Comparison of ENCODE assay signal across 29 cellular contexts in the genomic region with DNA sequence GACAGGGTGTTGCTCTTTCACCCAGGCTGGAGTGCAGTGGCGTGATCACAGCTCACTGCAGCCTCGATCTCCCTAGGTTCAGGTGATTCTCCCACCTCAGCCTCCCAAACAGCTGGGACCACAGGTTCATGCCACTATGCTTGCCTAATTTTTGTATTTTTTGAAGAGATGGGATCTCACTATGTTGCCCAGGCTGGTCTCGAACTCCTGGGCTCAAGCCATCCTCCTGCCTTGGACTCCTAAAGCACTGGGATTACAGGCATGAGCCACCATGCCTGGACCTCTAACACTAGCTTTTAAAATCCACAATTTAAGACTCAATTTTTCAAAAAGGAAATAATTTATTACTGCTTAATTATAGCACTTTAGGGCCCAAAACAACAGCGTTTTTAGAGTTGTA.
"Had no signal": no experiment of that assay in that cellular context is flagged by ENCODE, and none has a peak within 500 bp of the region (broad histone marks: within the 10 kb centered on the region; RNA-seq: fewer than 3 reads in every experiment).

No MANE protein-coding gene starts in this region.

- FAIRE-seq: urothelium cell line had no signal

- H3K27ac Mint-ChIP-seq: stimulated activated effector memory CD8-positive, alpha-beta T cell treated with anti-CD3 and anti-CD28 coated beads, Interleukin-12 subunit alpha, Interleukin-12 subunit beta, amount 100 ng/mL, for 72 hours; stimulated activated memory B cell treated with anti-CD40 and anti-IgM and Interleukin-4, amounts not matched to agents 10 μg/mL and 1 μg/mL and 100 μg/mL, for 72 hours; stimulated activated naive B cell treated with anti-CD40 and anti-IgM and Interleukin-4, amounts not matched to agents 10 μg/mL and 1 μg/mL and 100 μg/mL, for 72 hours; stimulated activated naive CD8-positive, alpha-beta T cell treated with anti-CD3 and anti-CD28 coated beads, Interleukin-15, amount 100 ng/mL, for 72 hours; stimulated activated naive CD8-positive, alpha-beta T cell treated with anti-CD3 and anti-CD28 coated beads, Interleukin-15, Interleukin-2, amounts not matched to agents 100 ng/mL and 50 ng/mL, for 24 hours; type B pancreatic cell had no signal

- ATAC-seq: stimulated activated effector memory CD8-positive, alpha-beta T cell treated with anti-CD3 and anti-CD28 coated beads, Interleukin-12 subunit alpha, Interleukin-12 subunit beta, amount 100 ng/mL, for 72 hours; stimulated activated memory B cell treated with anti-CD40 and anti-IgM and Interleukin-4, amounts not matched to agents 10 μg/mL and 1 μg/mL and 100 μg/mL, for 72 hours; stimulated activated naive B cell treated with anti-CD40 and anti-IgM and Interleukin-4, amounts not matched to agents 10 μg/mL and 1 μg/mL and 100 μg/mL, for 72 hours; stimulated activated naive CD8-positive, alpha-beta T cell treated with anti-CD3 and anti-CD28 coated beads, Interleukin-15, amount 100 ng/mL, for 72 hours; stimulated activated naive CD8-positive, alpha-beta T cell treated with anti-CD3 and anti-CD28 coated beads, Interleukin-15, Interleukin-2, amounts not matched to agents 100 U/mL and 50 U/mL, for 24 hours; upper lobe of right lung had no signal

- H3K4me3 Mint-ChIP-seq: stimulated activated effector memory CD8-positive, alpha-beta T cell treated with anti-CD3 and anti-CD28 coated beads, Interleukin-12 subunit alpha, Interleukin-12 subunit beta, amount 100 ng/mL, for 72 hours; stimulated activated memory B cell treated with anti-CD40 and anti-IgM and Interleukin-4, amounts not matched to agents 10 μg/mL and 1 μg/mL and 100 μg/mL, for 72 hours; stimulated activated naive B cell treated with anti-CD40 and anti-IgM and Interleukin-4, amounts not matched to agents 10 μg/mL and 1 μg/mL and 100 μg/mL, for 72 hours; stimulated activated naive CD8-positive, alpha-beta T cell treated with anti-CD3 and anti-CD28 coated beads, Interleukin-15, amount 100 ng/mL, for 72 hours; stimulated activated naive CD8-positive, alpha-beta T cell treated with anti-CD3 and anti-CD28 coated beads, Interleukin-15, Interleukin-2, amounts not matched to agents 100 ng/mL and 50 ng/mL, for 24 hours; type B pancreatic cell had no signal

- H3K4me1 Mint-ChIP-seq: stimulated activated effector memory CD8-positive, alpha-beta T cell treated with anti-CD3 and anti-CD28 coated beads, Interleukin-12 subunit alpha, Interleukin-12 subunit beta, amount 100 ng/mL, for 72 hours; stimulated activated memory B cell treated with anti-CD40 and anti-IgM and Interleukin-4, amounts not matched to agents 10 μg/mL and 1 μg/mL and 100 μg/mL, for 72 hours; stimulated activated naive B cell treated with anti-CD40 and anti-IgM and Interleukin-4, amounts not matched to agents 10 μg/mL and 1 μg/mL and 100 μg/mL, for 72 hours; stimulated activated naive CD8-positive, alpha-beta T cell treated with anti-CD3 and anti-CD28 coated beads, Interleukin-15, amount 100 ng/mL, for 72 hours had no signal

- H3K9me3 ChIP-seq: stomach, suprapubic skin, testis, thoracic aorta, thyroid gland, tibial artery, tibial nerve, transverse colon, upper lobe of left lung, upper lobe of right lung, uterus, vagina had no signal

- H3K27me3 Mint-ChIP-seq: stimulated activated memory B cell treated with anti-CD40 and anti-IgM and Interleukin-4, amounts not matched to agents 10 μg/mL and 1 μg/mL and 100 μg/mL, for 72 hours; stimulated activated naive B cell treated with anti-CD40 and anti-IgM and Interleukin-4, amounts not matched to agents 10 μg/mL and 1 μg/mL and 100 μg/mL, for 72 hours; stimulated activated naive CD8-positive, alpha-beta T cell treated with anti-CD3 and anti-CD28 coated beads, Interleukin-15, amount 100 ng/mL, for 72 hours; stimulated activated naive CD8-positive, alpha-beta T cell treated with anti-CD3 and anti-CD28 coated beads, Interleukin-15, Interleukin-2, amounts not matched to agents 100 ng/mL and 50 ng/mL, for 24 hours; type B pancreatic cell had no signal

- H3K9me3 Mint-ChIP-seq: stimulated activated effector memory CD8-positive, alpha-beta T cell treated with anti-CD3 and anti-CD28 coated beads, Interleukin-12 subunit alpha, Interleukin-12 subunit beta, amount 100 ng/mL, for 72 hours; stimulated activated memory B cell treated with anti-CD40 and anti-IgM and Interleukin-4, amounts not matched to agents 10 μg/mL and 1 μg/mL and 100 μg/mL, for 72 hours; stimulated activated naive B cell treated with anti-CD40 and anti-IgM and Interleukin-4, amounts not matched to agents 10 μg/mL and 1 μg/mL and 100 μg/mL, for 72 hours; stimulated activated naive CD8-positive, alpha-beta T cell treated with anti-CD3 and anti-CD28 coated beads, Interleukin-15, amount 100 ng/mL, for 72 hours; stimulated activated naive CD8-positive, alpha-beta T cell treated with anti-CD3 and anti-CD28 coated beads, Interleukin-15, Interleukin-2, amounts not matched to agents 100 ng/mL and 50 ng/mL, for 24 hours; type B pancreatic cell had no signal

- H3K27me3 ChIP-seq: stomach, suprapubic skin, testis, thyroid gland, tibial artery, tibial nerve, transverse colon, upper lobe of left lung, upper lobe of right lung, uterus, vagina had no signal

- H3K36me3 ChIP-seq: uterus had no signal

- H3K27ac ChIP-seq: stomach, suprapubic skin, testis, thoracic aorta, thyroid gland, tibial artery, tibial nerve, transverse colon, upper lobe of left lung, upper lobe of right lung, uterus, vagina had no signal

- H3K4me3 ChIP-seq: stomach, suprapubic skin, testis, thoracic aorta, thyroid gland, tibial artery, tibial nerve, transverse colon, upper lobe of left lung, upper lobe of right lung, uterus, vagina had no signal

- DNase-seq: stimulated activated CD4-positive, alpha-beta T cell treated with anti-CD3 and anti-CD28 coated beads, Interleukin-2, amount 100 ng/mL, for 48 hours; stimulated activated CD4-positive, alpha-beta T cell treated with anti-CD3 and anti-CD28 coated beads, Interleukin-4, amount 100 ng/mL, for 1 hour; stimulated activated CD4-positive, alpha-beta T cell treated with anti-CD3 and anti-CD28 coated beads, Interleukin-4, amount 100 ng/mL, for 24 hours; stimulated activated CD4-positive, alpha-beta T cell treated with anti-CD3 and anti-CD28 coated beads, Interleukin-4, amount 100 ng/mL, for 4 hours; stimulated activated CD8-positive, alpha-beta memory T cell treated with anti-CD3 and anti-CD28 coated beads, Interleukin-4, amount 100 ng/mL, for 48 hours; stimulated activated naive B cell treated with anti-CD40 and anti-IgM and Interleukin-4, amounts not matched to agents 10 μg/mL and 1 μg/mL and 100 μg/mL, for 72 hours; stimulated activated naive CD4-positive, alpha-beta T cell; stimulated activated naive CD4-positive, alpha-beta T cell treated with Interleukin-2 at 50 U/mL for 16 hours; stimulated activated naive CD8-positive, alpha-beta T cell treated with anti-CD3 and anti-CD28 coated beads, Interleukin-15, amount 100 ng/mL, for 72 hours; stimulated activated naive CD8-positive, alpha-beta T cell treated with anti-CD3 and anti-CD28 coated beads, Interleukin-15, Interleukin-2, amounts not matched to agents 100 U/mL and 50 U/mL, for 24 hours; stomach; substantia nigra; testis; thyroid gland; tibial artery; transverse colon; trophoblast cell; upper lobe of left lung; upper lobe of right lung; uterus had no signal

- H3K4me1 ChIP-seq: stomach, suprapubic skin, testis, tibial artery, tibial nerve, transverse colon, upper lobe of left lung, upper lobe of right lung, uterus, vagina had no signal
